8 cellular contexts compared by ENCODE assay signal in the genomic region with DNA sequence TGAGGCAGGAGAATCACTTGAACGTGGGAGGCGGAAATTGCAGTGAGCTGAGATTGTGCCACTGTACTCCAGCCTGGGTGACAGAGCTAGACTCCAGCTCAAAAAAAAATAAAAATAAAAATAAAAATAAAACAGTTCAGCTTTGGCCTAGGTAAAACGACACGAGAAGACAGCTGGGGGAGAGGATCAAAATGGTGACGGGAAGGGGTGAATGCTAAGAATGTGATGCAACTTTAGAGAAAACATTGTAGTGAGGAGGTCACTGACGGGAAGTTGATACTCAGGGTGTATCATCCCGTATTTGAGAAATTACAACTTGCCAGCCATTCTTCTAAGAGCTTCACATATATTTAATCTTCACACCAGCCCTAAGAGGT. TPM values are rescaled to one million over a fixed set of nuclear protein-coding genes. Genes with fewer than 3 reads are reported as not detected.
DNase-seq lines count a peak whose midpoint lies in the region; ATAC-seq, FAIRE-seq and TF ChIP-seq lines count a peak whose summit lies in the region.

No MANE protein-coding gene starts in this region.

- peak overlapping the region; percentile 90 for H3K4me3 ChIP-seq in A549
- H3K4me3 ChIP-seq in Jurkat, Clone E6-1 (ENCODE audit: low read length) = peak overlapping the region; percentile 62
- peak overlapping the region; percentile 76 for H3K4me3 ChIP-seq in brain microvascular endothelial cell (ENCODE audit: low read depth, low read length)
- peak overlapping the region; percentile 82 for H3K4me3 ChIP-seq in mononuclear cell (ENCODE audit: low read length)

- 94% methylated on average over 7 of the region's 7 CpGs for WGBS in A549 (ENCODE audit: missing lambda C conversion rate)

- H3K9me3 ChIP-seq in A549 (no peaks in the 10 kb centered on the region), mononuclear cell (ENCODE audit: low read depth, low read length) (no peaks in the 10 kb centered on the region)

- H3K27ac ChIP-seq in A549 (peak overlapping the region; percentile 92 to 95; a peak in 4 of 6 replicates), brain microvascular endothelial cell (no peak overlapping the region)

- no peak for TF ChIP-seq POLR2A in A549 (IDR thresholded peaks at IDR 0.05; ENCODE audit: low read length)

- H3K4me1 ChIP-seq in A549 (peaks cover 14% of the 10 kb centered on the region; the same call in 2 of the 3 replicates), mononuclear cell (ENCODE audit: insufficient read depth, low read length) (peaks cover 53% of the 10 kb centered on the region)

- CTCF ChIA-PET in A549 (lab: Yijun Ruan, JAX) = interaction anchor here (0.9 to 1.6 kb wide), 4 partner anchors 21 to 69 kb away, joined by 3 to 9 read pairs (median 6); no protein-coding TSS in a partner anchor

- in situ Hi-C loops in brain microvascular endothelial cell (cut with HindIII; ENCODE audit: low pct_ligation_motif_present, low sequenced_read_pairs) = no loop called here

- POLR2A ChIA-PET in A549 (lab: Yijun Ruan, JAX) = interaction anchor here (0.6 to 1.7 kb wide), 4 partner anchors 24 to 81 kb away, joined by 3 to 6 read pairs (median 4); a partner anchor contains a TSS

- TF ChIP-seq CTCF in A549 (IDR thresholded peaks at IDR 0.05) = no peak
- no peak for TF ChIP-seq CTCF in brain microvascular endothelial cell (IDR thresholded peaks at IDR 0.05; ENCODE audit: low read depth, low read length, missing control alignments)

- no peak for TF ChIP-seq RAD21 in A549 (conservative IDR thresholded peaks at IDR 0.05 in 1 of 2, IDR thresholded peaks at IDR 0.05 in 1 of 2)

- H3K27me3 ChIP-seq in brain microvascular endothelial cell (replicated peaks) (no peaks in the 10 kb centered on the region), mononuclear cell (ENCODE audit: insufficient read depth, low read length) (no peaks in the 10 kb centered on the region)

- H3K4me2 ChIP-seq in A549 = peak overlapping the region; percentile 83

- no peak for FAIRE-seq in A549 (lab: Jason Lieb, UNC)

- peaks cover 27% of the 10 kb centered on the region for H3K36me3 ChIP-seq in brain microvascular endothelial cell (replicated peaks)

- DNase-seq in A549 (ENCODE audit: low read depth in 1 of 2, low spot score in 1 of 2) (no peak), brain microvascular endothelial cell (no peak), NCI-H446 (lab: John Stamatoyannopoulos, UW) (no peak), NCI-H146 treated with DMSO at 0.1 percent for 48 hours (lab: John Stamatoyannopoulos, UW; ENCODE audit: unreplicated experiment) (no peak), cerebellar cortex (ENCODE audit: low spot score) (no peak)
- no peak for DNase-seq in Jurkat, Clone E6-1 (ENCODE audit: low read depth, low spot score)

- no peak for TF ChIP-seq EP300 in A549 (IDR thresholded peaks at IDR 0.05)

- ATAC-seq in A549 (no peak), GM21515 (IDR thresholded peaks at IDR 0.05; ENCODE audit: unreplicated experiment) (no peak)

TF ChIP-seq in A549, 52 proteins besides CTCF, POLR2A, EP300 and RAD21:
- TF ChIP-seq JUN (IDR thresholded peaks at IDR 0.05) = no peak
- TF ChIP-seq, protein P1, sequence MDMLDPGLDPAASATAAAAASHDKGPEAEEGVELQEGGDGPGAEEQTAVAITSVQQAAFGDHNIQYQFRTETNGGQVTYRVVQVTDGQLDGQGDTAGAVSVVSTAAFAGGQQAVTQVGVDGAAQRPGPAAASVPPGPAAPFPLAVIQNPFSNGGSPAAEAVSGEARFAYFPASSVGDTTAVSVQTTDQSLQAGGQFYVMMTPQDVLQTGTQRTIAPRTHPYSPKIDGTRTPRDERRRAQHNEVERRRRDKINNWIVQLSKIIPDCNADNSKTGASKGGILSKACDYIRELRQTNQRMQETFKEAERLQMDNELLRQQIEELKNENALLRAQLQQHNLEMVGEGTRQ (IDR thresholded peaks at IDR 0.05) = no peak
- TF ChIP-seq CBX2 (IDR thresholded peaks at IDR 0.05; ENCODE audit: borderline replicate concordance, low read depth) = no peak
- TF ChIP-seq MAZ (IDR thresholded peaks at IDR 0.05; ENCODE audit: borderline replicate concordance, low read depth, low read length) = no peak
- no peak for TF ChIP-seq CBX8 (IDR thresholded peaks at IDR 0.05)
- TF ChIP-seq HDAC2 (IDR thresholded peaks at IDR 0.05) = no peak
- no peak for TF ChIP-seq PHF8 (IDR thresholded peaks at IDR 0.05; ENCODE audit: borderline replicate concordance, low read depth)
- TF ChIP-seq, protein P2, sequence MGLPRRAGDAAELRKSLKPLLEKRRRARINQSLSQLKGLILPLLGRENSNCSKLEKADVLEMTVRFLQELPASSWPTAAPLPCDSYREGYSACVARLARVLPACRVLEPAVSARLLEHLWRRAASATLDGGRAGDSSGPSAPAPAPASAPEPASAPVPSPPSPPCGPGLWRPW (IDR thresholded peaks at IDR 0.05) = no peak
- TF ChIP-seq JUNB (IDR thresholded peaks at IDR 0.05) = no peak

RNA-seq across cellular contexts. Expression of a gene that starts 1.1 kb away (rescaled TPM):
- polyA plus RNA-seq in A549 (2011; rRNA removed) (11.2 and 12.7 TPM in 2 replicates), A549 (2017; fragmentation: RNase III; extraction: RNeasy Plus Mini Kit Qiagen cat#74134 plus additional on column Dnase treatment) (11.7 to 14.9 TPM (median 14.2 TPM) in 3 replicates)
- polyA plus RNA-seq in A549 (2012; cell fraction: cytosol; rRNA removed) = 8.4 and 12.9 TPM in 2 replicates
- polyA plus RNA-seq in A549 (2012; cell fraction: nucleus; rRNA removed) = 22.3 and 28.8 TPM in 2 replicates
- 20.1 and 22.9 TPM in 2 replicates for polyA minus RNA-seq in A549 (2011; rRNA and poly(A)+ RNA removed)
- polyA plus RNA-seq in Jurkat, Clone E6-1 (2012; ENCODE audit: insufficient read depth, insufficient read length) = 39.4 TPM
- total RNA-seq in mononuclear cell = 66.9 TPM

RNA-seq across cellular contexts. Expression of a gene that starts 24.9 kb away (rescaled TPM):
- polyA plus RNA-seq in A549 (2011; rRNA removed) (24.3 and 31.7 TPM in 2 replicates), A549 (2017; fragmentation: RNase III; extraction: RNeasy Plus Mini Kit Qiagen cat#74134 plus additional on column Dnase treatment) (33.9 to 44.5 TPM (median 43.0 TPM) in 3 replicates)
- polyA plus RNA-seq in A549 (2012; cell fraction: cytosol; rRNA removed) = 49.3 and 68.4 TPM in 2 replicates
- polyA plus RNA-seq in A549 (2012; cell fraction: nucleus; rRNA removed) = 177 and 309 TPM in 2 replicates
- polyA minus RNA-seq in A549 (2011; rRNA and poly(A)+ RNA removed) = 65.0 and 70.7 TPM in 2 replicates
- polyA plus RNA-seq in Jurkat, Clone E6-1 (2012; ENCODE audit: insufficient read depth, insufficient read length) = 28.1 TPM
- total RNA-seq in mononuclear cell = 30.7 TPM

RNA-seq across cellular contexts. Expression of a gene that starts 28.5 kb away (rescaled TPM):
- polyA plus RNA-seq in A549 (2011; rRNA removed) (67.2 and 75.4 TPM in 2 replicates), A549 (2017; fragmentation: RNase III; extraction: RNeasy Plus Mini Kit Qiagen cat#74134 plus additional on column Dnase treatment) (75.2 to 83.1 TPM (median 80.6 TPM) in 3 replicates)
- 68.7 and 75.5 TPM in 2 replicates for polyA plus RNA-seq in A549 (2012; cell fraction: cytosol; rRNA removed)
- 17.1 and 21.1 TPM in 2 replicates for polyA plus RNA-seq in A549 (2012; cell fraction: nucleus; rRNA removed)
- polyA minus RNA-seq in A549 (2011; rRNA and poly(A)+ RNA removed) = 5.2 and 5.7 TPM in 2 replicates
- 85.9 TPM for polyA plus RNA-seq in Jurkat, Clone E6-1 (2012; ENCODE audit: insufficient read depth, insufficient read length)
- 4.7 TPM for total RNA-seq in mononuclear cell
